ENCODE assay signal across 1 cellular context in genomic region chr1:114757455-114758250, GRCh38.
A peak's percentile ranks its signal among the peaks of the same experiment; 100 is the strongest.
TF ChIP-seq lines count a peak whose summit lies in the region.

Gene CSDE1 (minus strand): TSS chr1:114757984. CDS start chr1:114739890, 18,094 bp downstream.

TF ChIP-seq in HepG2, 621 proteins besides CTCF, POLR2A, EP300 and RAD21 (continued from another document):
- TF ChIP-seq KIAA2018 (CRISPR knock-in tag; IDR thresholded peaks at IDR 0.05; ENCODE audit: borderline replicate concordance): no peak
- TF ChIP-seq, protein P1, sequence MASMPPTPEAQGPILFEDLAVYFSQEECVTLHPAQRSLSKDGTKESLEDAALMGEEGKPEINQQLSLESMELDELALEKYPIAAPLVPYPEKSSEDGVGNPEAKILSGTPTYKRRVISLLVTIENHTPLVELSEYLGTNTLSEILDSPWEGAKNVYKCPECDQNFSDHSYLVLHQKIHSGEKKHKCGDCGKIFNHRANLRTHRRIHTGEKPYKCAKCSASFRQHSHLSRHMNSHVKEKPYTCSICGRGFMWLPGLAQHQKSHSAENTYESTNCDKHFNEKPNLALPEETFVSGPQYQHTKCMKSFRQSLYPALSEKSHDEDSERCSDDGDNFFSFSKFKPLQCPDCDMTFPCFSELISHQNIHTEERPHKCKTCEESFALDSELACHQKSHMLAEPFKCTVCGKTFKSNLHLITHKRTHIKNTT (CRISPR knock-in tag; IDR thresholded peaks at IDR 0.05): no peak
- no peak; the same call in 1 of the 2 replicates for TF ChIP-seq NFKBIZ (CRISPR knock-in tag; IDR thresholded peaks at IDR 0.05)
- TF ChIP-seq ZNF652 (CRISPR knock-in tag; IDR thresholded peaks at IDR 0.05; ENCODE audit: borderline replicate concordance, low read depth): peak; percentile 16; the same call in 1 of the 2 replicates
- no peak for TF ChIP-seq NPAS2 (CRISPR knock-in tag; IDR thresholded peaks at IDR 0.05; ENCODE audit: borderline replicate concordance)
- TF ChIP-seq ZNF605 (CRISPR knock-in tag; IDR thresholded peaks at IDR 0.05): peak; percentile 72
- no peak for TF ChIP-seq CENPT (CRISPR knock-in tag; IDR thresholded peaks at IDR 0.05; ENCODE audit: low read depth)
- peak; percentile 47; the same call in 1 of the 2 replicates for TF ChIP-seq ZNF768 (CRISPR knock-in tag; IDR thresholded peaks at IDR 0.05)
- peak; percentile 59 for TF ChIP-seq RXRA (CRISPR knock-in tag; IDR thresholded peaks at IDR 0.05)
- peak; percentile 67; the same call in 1 of the 2 replicates for TF ChIP-seq HDAC1 (CRISPR knock-in tag; IDR thresholded peaks at IDR 0.05)
- TF ChIP-seq LCORL (IDR thresholded peaks at IDR 0.05): no peak
- TF ChIP-seq LCORL (CRISPR knock-in tag; IDR thresholded peaks at IDR 0.05): 0 out of 2 replicates have a peak, but pooled peaks have one; percentile 52
- no peak for TF ChIP-seq PAF1 (CRISPR knock-in tag; IDR thresholded peaks at IDR 0.05)
- TF ChIP-seq THAP9 (CRISPR knock-in tag; IDR thresholded peaks at IDR 0.05; ENCODE audit: borderline replicate concordance): peak; percentile 95
- TF ChIP-seq TMF1 (CRISPR knock-in tag; IDR thresholded peaks at IDR 0.05; ENCODE audit: low read depth): no peak
- peak; percentile 42 for TF ChIP-seq AGO1 (IDR thresholded peaks at IDR 0.05; ENCODE audit: low read depth, low read length, poor library complexity, severe bottlenecking)
- TF ChIP-seq KDM3A (CRISPR knock-in tag; IDR thresholded peaks at IDR 0.05; ENCODE audit: low read depth): 0 out of 2 replicates have a peak, but pooled peaks have one; percentile 13
- no peak for TF ChIP-seq SNRNP70 (IDR thresholded peaks at IDR 0.05; ENCODE audit: low read depth, low read length)
- TF ChIP-seq HNF4A (CRISPR knock-in tag; IDR thresholded peaks at IDR 0.05): no peak
- TF ChIP-seq ZNF576 (CRISPR knock-in tag; IDR thresholded peaks at IDR 0.05): no peak
- TF ChIP-seq TIGD3 (CRISPR knock-in tag; IDR thresholded peaks at IDR 0.05; ENCODE audit: borderline replicate concordance): 0 out of 2 replicates have a peak, but pooled peaks have one; percentile 26
- TF ChIP-seq, protein P2, sequence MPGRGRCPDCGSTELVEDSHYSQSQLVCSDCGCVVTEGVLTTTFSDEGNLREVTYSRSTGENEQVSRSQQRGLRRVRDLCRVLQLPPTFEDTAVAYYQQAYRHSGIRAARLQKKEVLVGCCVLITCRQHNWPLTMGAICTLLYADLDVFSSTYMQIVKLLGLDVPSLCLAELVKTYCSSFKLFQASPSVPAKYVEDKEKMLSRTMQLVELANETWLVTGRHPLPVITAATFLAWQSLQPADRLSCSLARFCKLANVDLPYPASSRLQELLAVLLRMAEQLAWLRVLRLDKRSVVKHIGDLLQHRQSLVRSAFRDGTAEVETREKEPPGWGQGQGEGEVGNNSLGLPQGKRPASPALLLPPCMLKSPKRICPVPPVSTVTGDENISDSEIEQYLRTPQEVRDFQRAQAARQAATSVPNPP (CRISPR knock-in tag; IDR thresholded peaks at IDR 0.05): no peak
- TF ChIP-seq HNRNPUL1 (IDR thresholded peaks at IDR 0.05; ENCODE audit: low read depth, low read length): no peak
- no peak for TF ChIP-seq SP140L (CRISPR knock-in tag; IDR thresholded peaks at IDR 0.05; ENCODE audit: borderline replicate concordance)
- no peak for TF ChIP-seq E2F5 (CRISPR knock-in tag; conservative IDR thresholded peaks at IDR 0.05)
- no peak for TF ChIP-seq ZSCAN9 (CRISPR knock-in tag; IDR thresholded peaks at IDR 0.05; ENCODE audit: borderline replicate concordance)
- TF ChIP-seq DNMT1 (CRISPR knock-in tag; IDR thresholded peaks at IDR 0.05): no peak
- TF ChIP-seq ZNF430 (CRISPR knock-in tag; IDR thresholded peaks at IDR 0.05): peak; percentile 8; the same call in 1 of the 2 replicates
- peak; percentile 99 for TF ChIP-seq TAF1 (CRISPR knock-in tag; IDR thresholded peaks at IDR 0.05)
- peak; percentile 71 for TF ChIP-seq NR2C2 (CRISPR knock-in tag; IDR thresholded peaks at IDR 0.05; ENCODE audit: borderline replicate concordance)
- 0 out of 2 replicates have a peak, but pooled peaks have one; percentile 69 for TF ChIP-seq MTF2 (CRISPR knock-in tag; IDR thresholded peaks at IDR 0.05; ENCODE audit: borderline replicate concordance)
- no peak for TF ChIP-seq CENPBD1 (CRISPR knock-in tag; IDR thresholded peaks at IDR 0.05; ENCODE audit: borderline replicate concordance, low read depth)
- no peak for TF ChIP-seq ELF4 (CRISPR knock-in tag; IDR thresholded peaks at IDR 0.05; ENCODE audit: borderline replicate concordance)
- peak; percentile 56 for TF ChIP-seq SMC3 (IDR thresholded peaks at IDR 0.05; ENCODE audit: low read length)
- TF ChIP-seq SOX6 (IDR thresholded peaks at IDR 0.05): no peak
- TF ChIP-seq SOX6 (CRISPR knock-in tag; IDR thresholded peaks at IDR 0.05): peak; percentile 64
- TF ChIP-seq ZNF878 (CRISPR knock-in tag; IDR thresholded peaks at IDR 0.05): no peak
- peak; percentile 47; the same call in 1 of the 2 replicates for TF ChIP-seq MYC (CRISPR knock-in tag; IDR thresholded peaks at IDR 0.05; ENCODE audit: borderline replicate concordance)
- TF ChIP-seq RBFOX2 (IDR thresholded peaks at IDR 0.05; ENCODE audit: low read depth, low read length): peak; percentile 86
- peak; percentile 39; the same call in 1 of the 2 replicates for TF ChIP-seq ZNF331 (CRISPR knock-in tag; IDR thresholded peaks at IDR 0.05)
- TF ChIP-seq ZNF383 (CRISPR knock-in tag; IDR thresholded peaks at IDR 0.05; ENCODE audit: borderline replicate concordance): no peak
